ENCODE assay signal across 25 cellular contexts in the genomic region with DNA sequence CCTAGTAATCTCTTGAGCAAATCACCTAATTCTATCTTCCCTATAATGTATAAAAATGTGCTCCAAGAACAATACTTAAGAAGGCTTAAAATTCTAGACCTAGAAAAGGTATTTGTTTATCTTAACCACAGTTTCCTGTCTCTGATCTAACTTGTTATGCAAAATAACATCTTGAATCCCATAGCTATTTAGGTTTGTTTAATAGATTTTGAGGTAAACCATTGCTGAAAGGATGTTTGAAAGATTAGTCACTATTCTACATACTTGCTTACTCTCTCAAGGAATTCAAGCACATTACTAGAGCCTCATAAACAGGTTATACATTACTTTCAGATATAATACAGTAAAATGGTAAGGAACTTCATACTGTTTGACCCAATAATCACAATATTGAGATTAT. TPM values are rescaled to one million over a fixed set of nuclear protein-coding genes. Genes with fewer than 3 reads are reported as not detected.
DNase-seq lines count a peak whose midpoint lies in the region; ATAC-seq and TF ChIP-seq lines count a peak whose summit lies in the region.
"Had no signal": no experiment of that assay in that cellular context is flagged by ENCODE, and none has a peak within 500 bp of the region (broad histone marks: within the 10 kb centered on the region; RNA-seq: fewer than 3 reads in every experiment).

No MANE protein-coding gene starts in this region.

- H2BK15ac ChIP-seq in mesenchymal stem cell (ENCODE audit: low read depth, poor library complexity, severe bottlenecking), result no peak overlapping the region

- H3K79me1 ChIP-seq in mesenchymal stem cell (replicated peaks; ENCODE audit: low read length, poor library complexity, severe bottlenecking), result no peaks in the 10 kb centered on the region

- POLR2A ChIA-PET in CD4-positive, alpha-beta T cell (lab: Charles Lee), result no interaction called here

- no peaks in the 10 kb centered on the region for H3K79me2 ChIP-seq in MM.1S (ENCODE audit: low read length)
- H3K79me2 ChIP-seq: hepatocyte had no signal

- H3K14ac ChIP-seq in mesenchymal stem cell (ENCODE audit: low read length in 2 of 2), result no peak overlapping the region

- H2AFZ ChIP-seq in MM.1S (ENCODE audit: low read length) (no peak overlapping the region), mesenchymal stem cell (ENCODE audit: low read depth, low read length) (no peak overlapping the region)
- H2AFZ ChIP-seq: hepatocyte had no signal

- H3K9ac ChIP-seq in MM.1S (ENCODE audit: low read length), result no peak overlapping the region
- H3K9ac ChIP-seq in mesenchymal stem cell (ENCODE audit: low read length), result no peak overlapping the region

- no peak overlapping the region for H2AK5ac ChIP-seq in mesenchymal stem cell (ENCODE audit: low read length, severe bottlenecking)

- no peak overlapping the region for H2BK12ac ChIP-seq in mesenchymal stem cell (ENCODE audit: low read length in 2 of 2)

- no peaks in the 10 kb centered on the region for H3K9me3 ChIP-seq in MM.1S (replicated peaks; ENCODE audit: insufficient read depth, low read length)
- H3K9me3 ChIP-seq in mesenchymal stem cell (ENCODE audit: control insufficient read depth, low read length), result no peaks in the 10 kb centered on the region
- H3K9me3 ChIP-seq in CD4-positive, alpha-beta T cell (ENCODE audit: control insufficient read depth, low read length), result no peaks in the 10 kb centered on the region
- H3K9me3 ChIP-seq: ascending aorta, esophagus muscularis mucosa, thyroid gland had no signal

- H3F3A ChIP-seq in MM.1S (ENCODE audit: insufficient read depth, low read length), result peaks cover 29% of the 10 kb centered on the region

- H3K27ac Mint-ChIP-seq in CD4-positive, alpha-beta T cell, result no peak overlapping the region
- H3K27ac Mint-ChIP-seq: activated CD8-positive, alpha-beta T cell treated with anti-CD3 and anti-CD28 coated beads for 36 hours; activated naive CD8-positive, alpha-beta T cell treated with anti-CD3 and anti-CD28 coated beads for 36 hours; stimulated activated naive CD8-positive, alpha-beta T cell treated with anti-CD3 and anti-CD28 coated beads, Interleukin-15, Interleukin-2, amounts not matched to agents 100 ng/mL and 50 ng/mL, for 24 hours; T-cell had no signal

- no peak for TF ChIP-seq CTCF in MM.1S (IDR thresholded peaks at IDR 0.05; ENCODE audit: low read length)
- TF ChIP-seq CTCF in astrocyte of the spinal cord (IDR thresholded peaks at IDR 0.05; ENCODE audit: low read depth, low read length), result no peak
- no peak for TF ChIP-seq CTCF in CD4-positive, alpha-beta T cell (IDR thresholded peaks at IDR 0.05)

- H2BK120ac ChIP-seq in mesenchymal stem cell (ENCODE audit: low read depth, low read length), result no peak overlapping the region

- H3K4me2 ChIP-seq in MM.1S (ENCODE audit: low read depth, low read length) (peak overlapping the region; percentile 30; the same call in 1 of the 2 replicates), mesenchymal stem cell (ENCODE audit: low read length, poor library complexity, severe bottlenecking) (no peak overlapping the region)
- H3K4me2 ChIP-seq: hepatocyte had no signal

- intact Hi-C loops in CD4-positive, alpha-beta T cell (cut with DNase I, micrococcal nuclease), result no loop called here

- peak overlapping the region; percentile 15; the same call in 1 of the 2 replicates for H3K27ac ChIP-seq in MM.1S (ENCODE audit: low read length)
- no peak overlapping the region for H3K27ac ChIP-seq in mesenchymal stem cell (ENCODE audit: low read length, poor library complexity, severe bottlenecking)
- H3K27ac ChIP-seq in CD4-positive, alpha-beta T cell (ENCODE audit: low read depth, low read length), result no peak overlapping the region
- H3K27ac ChIP-seq: ascending aorta, esophagus muscularis mucosa, hepatocyte, thyroid gland had no signal

- no peaks in the 10 kb centered on the region for H3K36me3 Mint-ChIP-seq in CD4-positive, alpha-beta T cell (ENCODE audit: low read depth)
- H3K36me3 Mint-ChIP-seq: activated naive CD8-positive, alpha-beta T cell treated with anti-CD3 and anti-CD28 coated beads for 36 hours; T-cell had no signal

- no peak overlapping the region for H3K23ac ChIP-seq in mesenchymal stem cell (ENCODE audit: low read length in 2 of 2)

- H3K4me3 Mint-ChIP-seq in CD4-positive, alpha-beta T cell, result no peak overlapping the region
- H3K4me3 Mint-ChIP-seq: activated CD8-positive, alpha-beta T cell treated with anti-CD3 and anti-CD28 coated beads for 36 hours; activated naive CD8-positive, alpha-beta T cell treated with anti-CD3 and anti-CD28 coated beads for 36 hours; neural crest cell; stimulated activated naive CD8-positive, alpha-beta T cell treated with anti-CD3 and anti-CD28 coated beads, Interleukin-15, Interleukin-2, amounts not matched to agents 100 ng/mL and 50 ng/mL, for 24 hours; T-cell had no signal

- H3K4me1 Mint-ChIP-seq in CD4-positive, alpha-beta T cell (ENCODE audit: low read depth), result no peaks in the 10 kb centered on the region
- H3K4me1 Mint-ChIP-seq: neural crest cell had no signal

- CTCF ChIA-PET in CD4-positive, alpha-beta T cell (lab: Charles Lee), result no interaction called here

- H3K9me2 ChIP-seq in MM.1S (replicated peaks; ENCODE audit: insufficient read depth, low read length), result no peaks in the 10 kb centered on the region

- H4K8ac ChIP-seq in mesenchymal stem cell (ENCODE audit: low read length), result no peak overlapping the region

- H3K4me3 ChIP-seq in MM.1S (ENCODE audit: low read length) (no peak overlapping the region), astrocyte of the spinal cord (ENCODE audit: low read depth, low read length) (no peak overlapping the region), mesenchymal stem cell (ENCODE audit: insufficient read depth in 1 of 2, low read depth in 1 of 2, low read length in 2 of 2) (no peak overlapping the region)
- H3K4me3 ChIP-seq: ascending aorta, esophagus muscularis mucosa, hepatocyte, thyroid gland had no signal

- DNase-seq in DMS53 (lab: John Stamatoyannopoulos, UW) (peak; percentile 19), MM.1S (peak; percentile 68), astrocyte of the spinal cord (ENCODE audit: low read depth, low spot score) (peak; percentile 62), mesenchymal stem cell (peak; percentile 31), DMS153 (lab: John Stamatoyannopoulos, UW) (no peak)
- no peak for DNase-seq in CD4-positive, alpha-beta T cell
- DNase-seq: activated CD4-positive, CD25-positive, alpha-beta regulatory T cell treated with anti-CD3 and anti-CD28 coated beads, Interleukin-2, amount 50 U/mL, for 72 hours; activated CD8-positive, alpha-beta T cell treated with anti-CD3 and anti-CD28 coated beads for 36 hours; activated effector memory CD4-positive, alpha-beta T cell treated with Interleukin-2 at 50 U/mL for 16 hours; activated naive CD8-positive, alpha-beta T cell treated with anti-CD3 and anti-CD28 coated beads for 36 hours; NCI-H2081 treated with DMSO at 0.1 percent for 48 hours; NCI-H774; T-cell; thyroid gland had no signal

- ATAC-seq in GM18502 (IDR thresholded peaks at IDR 0.05; ENCODE audit: poor library complexity, unreplicated experiment) (no peak), HG03196 (IDR thresholded peaks at IDR 0.05; ENCODE audit: unreplicated experiment) (no peak)
- ATAC-seq in CD4-positive, alpha-beta T cell (ENCODE audit: poor library complexity), result no peak
- ATAC-seq: activated CD8-positive, alpha-beta T cell treated with anti-CD3 and anti-CD28 coated beads for 36 hours; Right ventricle myocardium inferior; sciatic nerve; T-cell had no signal

- no peak overlapping the region for H4K91ac ChIP-seq in mesenchymal stem cell (ENCODE audit: low read length)

- no peak overlapping the region for H3K4ac ChIP-seq in mesenchymal stem cell (ENCODE audit: low read depth in 1 of 2, low read length in 2 of 2)

- H4K20me1 ChIP-seq in MM.1S (ENCODE audit: insufficient read depth, low read length), result no peaks in the 10 kb centered on the region

- no peaks in the 10 kb centered on the region for H3K36me3 ChIP-seq in MM.1S (replicated peaks; ENCODE audit: insufficient read depth, low read length)
- H3K36me3 ChIP-seq in mesenchymal stem cell (ENCODE audit: control insufficient read depth in 1 of 2, insufficient read depth in 2 of 2, low read depth in 1 of 2, low read length in 2 of 2), result no peaks in the 10 kb centered on the region
- H3K36me3 ChIP-seq: ascending aorta, esophagus muscularis mucosa, thyroid gland had no signal

- H3K4me1 ChIP-seq in MM.1S (ENCODE audit: low read length) (peaks cover 36% of the 10 kb centered on the region), mesenchymal stem cell (ENCODE audit: control insufficient read depth, insufficient read depth, low read depth, low read length) (no peaks in the 10 kb centered on the region)
- H3K4me1 ChIP-seq: ascending aorta, esophagus muscularis mucosa, thyroid gland had no signal

- H2BK5ac ChIP-seq in mesenchymal stem cell (ENCODE audit: low read depth, low read length, poor library complexity, severe bottlenecking), result no peak overlapping the region

- in situ Hi-C loops in astrocyte of the spinal cord (cut with HindIII; ENCODE audit: low sequenced_read_pairs), result no loop called here

- peaks cover 10% of the 10 kb centered on the region for H3K27me3 Mint-ChIP-seq in CD4-positive, alpha-beta T cell
- H3K27me3 Mint-ChIP-seq: activated naive CD8-positive, alpha-beta T cell treated with anti-CD3 and anti-CD28 coated beads for 36 hours had no signal

- H3K18ac ChIP-seq in mesenchymal stem cell (ENCODE audit: low read depth in 1 of 2, low read length in 2 of 2), result no peak overlapping the region

- no peaks in the 10 kb centered on the region for H3K9me3 Mint-ChIP-seq in CD4-positive, alpha-beta T cell
- H3K9me3 Mint-ChIP-seq: activated naive CD8-positive, alpha-beta T cell treated with anti-CD3 and anti-CD28 coated beads for 36 hours; neural crest cell had no signal

- H3K27me3 ChIP-seq in MM.1S (replicated peaks; ENCODE audit: insufficient read depth, low read length) (no peaks in the 10 kb centered on the region), mesenchymal stem cell (ENCODE audit: control insufficient read depth in 1 of 2, insufficient read depth in 1 of 2, low read length in 2 of 2) (no peaks in the 10 kb centered on the region)
- H3K27me3 ChIP-seq in CD4-positive, alpha-beta T cell (ENCODE audit: control insufficient read depth, insufficient read depth, low read length), result no peaks in the 10 kb centered on the region
- H3K27me3 ChIP-seq: ascending aorta, esophagus muscularis mucosa, hepatocyte, thyroid gland had no signal

RNA-seq across cellular contexts. Expression of a gene that starts 13.0 kb away (rescaled TPM):
- 0.01 TPM for polyA plus RNA-seq in mesenchymal stem cell (2013, experiment 1 of 2)
- polyA plus RNA-seq in mesenchymal stem cell (2013, experiment 2 of 2), result not detected
- total RNA-seq in CD4-positive, alpha-beta T cell, result not detected
- total RNA-seq: activated CD8-positive, alpha-beta T cell treated with anti-CD3 and anti-CD28 coated beads for 36 hours; activated naive CD8-positive, alpha-beta T cell treated with anti-CD3 and anti-CD28 coated beads for 36 hours; ascending aorta; esophagus muscularis mucosa; neural crest cell; Right ventricle myocardium inferior; sciatic nerve; thyroid gland had no signal
- polyA plus RNA-seq: BJ, hepatocyte, liver had no signal

Comparison
In these comparisons a context has a peak if more than half of its experiments do, and no peak if none do; other contexts are left out.
1. DNase-seq: peak in DMS53 (single experiment), MM.1S (single experiment), astrocyte of the spinal cord (single experiment) and mesenchymal stem cell (single experiment); none in DMS153 (single experiment) and CD4-positive, alpha-beta T cell (0 of 10).